8 cellular contexts compared by ENCODE assay signal in genomic region chr6:20403766-20404640, GRCh38. TPM values are rescaled to one million over a fixed set of nuclear protein-coding genes. Genes with fewer than 3 reads are reported as not detected.
DNase-seq lines count a peak whose midpoint lies in the region; ATAC-seq and TF ChIP-seq lines count a peak whose summit lies in the region.

No MANE protein-coding gene starts in this region.

- H3K27me3 ChIP-seq in CD4-positive, alpha-beta memory T cell (ENCODE audit: insufficient read depth, low read length) = no peaks in the 10 kb centered on the region
- no peaks in the 10 kb centered on the region for H3K27me3 ChIP-seq in HAP-1 (ENCODE audit: low read depth)
- H3K27me3 ChIP-seq in lung (ENCODE audit: control insufficient read depth, insufficient read depth) = no peaks in the 10 kb centered on the region

- no peak for ATAC-seq in lung (ENCODE audit: insufficient read depth, low FRiP score)

- H3K4me1 Mint-ChIP-seq in CD4-positive, alpha-beta memory T cell = peaks cover 38 to 62% (median 48%) of the 10 kb centered on the region in 4 donors

- CTCF ChIA-PET in CD4-positive, alpha-beta memory T cell (lab: Charles Lee; ENCODE audit: partially characterized antibody) = interaction anchor here (0.7 to 4.4 kb wide), 40 partner anchors 10 to 217 kb away, joined by 3 to 60 read pairs (median 5); partner anchors contain the start of genes CDKAL1 and MBOAT1

- H3K36me3 Mint-ChIP-seq in CD4-positive, alpha-beta memory T cell = peaks cover 0 to 23% of the 10 kb centered on the region in 2 donors

- TF ChIP-seq CTCF in lung (IDR thresholded peaks at IDR 0.05; ENCODE audit: control extremely low read depth, extremely low read depth) = no peak

- POLR2A ChIA-PET in CD4-positive, alpha-beta memory T cell (lab: Charles Lee; ENCODE audit: partially characterized antibody) = interaction anchor here (0.7 to 5.7 kb wide), 23 partner anchors 8 to 196 kb away, joined by 3 to 179 read pairs (median 3); partner anchors contain the start of genes CDKAL1 and MBOAT1

- H3K27me3 Mint-ChIP-seq in CD4-positive, alpha-beta memory T cell = no peaks in the 10 kb centered on the region

- peaks cover 53% of the 10 kb centered on the region for H3K4me1 ChIP-seq in CD4-positive, alpha-beta memory T cell (ENCODE audit: insufficient read depth, low read length)
- H3K4me1 ChIP-seq in HAP-1 (peaks cover 16% of the 10 kb centered on the region), lung (ENCODE audit: control insufficient read depth in 2 of 2, insufficient read depth in 2 of 2, low read length in 2 of 2) (peaks cover 0 to 2% of the 10 kb centered on the region in 2 donors)

- in situ Hi-C loops in HAP-1 (cut with MboI; ENCODE audit: low sequenced_read_pairs) = loop anchor here (5.0 kb wide), 1 partner anchor 128 kb away; the partner anchor contains the start of gene CDKAL1

- intact Hi-C loops in CD4-positive, alpha-beta memory T cell (cut with micrococcal nuclease) = loop anchor here (1.0 to 10.0 kb wide), 6 partner anchors 50 to 1191 kb away; partner anchors contain the start of genes MBOAT1 and SOX4

- peak overlapping the region; percentile 73 for H3K27ac ChIP-seq in CD4-positive, alpha-beta memory T cell (ENCODE audit: low read depth, low read length)
- H3K27ac ChIP-seq in lung (ENCODE audit: low read depth in 1 of 2, low read length in 1 of 2) = peak overlapping the region; percentile 86 to 90

- H3K36me3 ChIP-seq in CD4-positive, alpha-beta memory T cell (ENCODE audit: insufficient read depth, low read length) = no peaks in the 10 kb centered on the region
- H3K36me3 ChIP-seq in HAP-1 (replicated peaks) (peaks cover 27% of the 10 kb centered on the region), lung (ENCODE audit: control insufficient read depth in 2 of 2, insufficient read depth in 2 of 2, low read length in 2 of 2) (no peaks in the 10 kb centered on the region)

- 1 to 2% methylated on average over 38 of the region's 38 CpGs for WGBS in lung, 2 donors

- H3K9me3 ChIP-seq in CD4-positive, alpha-beta memory T cell (ENCODE audit: control insufficient read depth in 1 of 2, low read length in 2 of 2) = no peaks in the 10 kb centered on the region
- H3K9me3 ChIP-seq in HAP-1 = no peaks in the 10 kb centered on the region
- H3K9me3 ChIP-seq in lung (ENCODE audit: control insufficient read depth in 2 of 2, insufficient read depth in 1 of 2, low read length in 1 of 2) = no peaks in the 10 kb centered on the region

- H3K4me3 Mint-ChIP-seq in CD4-positive, alpha-beta memory T cell = peak overlapping the region; percentile 88 to 99 (median 95)

- H3K4me3 ChIP-seq in CD4-positive, alpha-beta memory T cell (ENCODE audit: low read length in 2 of 2) = peak overlapping the region; percentile 50 to 53
- H3K4me3 ChIP-seq in HAP-1 (peak overlapping the region; percentile 90), lung (peak overlapping the region; percentile 67)

- peaks cover 0 to 3% (median 0%) of the 10 kb centered on the region in 8 donors for H3K9me3 Mint-ChIP-seq in CD4-positive, alpha-beta memory T cell

- H3K27ac Mint-ChIP-seq in CD4-positive, alpha-beta memory T cell = peak overlapping the region; percentile 90 to 97 (median 95)

- DNase-seq in CD4-positive, alpha-beta memory T cell = peak; percentile 47 to 80 (median 55)
- DNase-seq in HAP-1 (ENCODE audit: low spot score in 2 of 2) (peak; percentile 61 to 77), NCI-H1694 (lab: John Stamatoyannopoulos, UW) (peak; percentile 37), cerebellar cortex (ENCODE audit: low spot score) (peak; percentile 36), lung (ENCODE audit: low spot score) (no peak), NCI-H2107 (lab: John Stamatoyannopoulos, UW) (no peak)
- DNase-seq in activated CD4-positive, CD25-positive, alpha-beta regulatory T cell treated with anti-CD3 and anti-CD28 coated beads, Interleukin-2, amount 50 U/mL, for 72 hours = peak; percentile 72
- peak; percentile 50 for DNase-seq in stimulated activated CD8-positive, alpha-beta memory T cell treated with anti-CD3 and anti-CD28 coated beads, Interleukin-15, amount 100 ng/mL, for 1 hour (ENCODE audit: low read depth)

RNA-seq across cellular contexts. Expression of gene E2F3, which starts 2.3 kb away (rescaled TPM):
- 10 to 100 TPM; 25.2 to 25.5 TPM for total RNA-seq in CD4-positive, alpha-beta memory T cell
- polyA plus RNA-seq in CD4-positive, alpha-beta memory T cell = 1 to 10 TPM; 1.3 to 5.3 TPM
- 1 to 10 TPM; 6.0 to 9.3 TPM for total RNA-seq in lung
- 10 to 100 TPM in 1 of 2 donors, 1 to 10 TPM in 1; 4.1 to 13.3 TPM for polyA plus RNA-seq in lung

Comparison
In these comparisons a context has a peak if more than half of its experiments do, and no peak if none do; other contexts are left out.
1. DNase-seq: peak in CD4-positive, alpha-beta memory T cell (5 of 5), HAP-1 (2 of 2), NCI-H1694 (single experiment), activated CD4-positive, CD25-positive, alpha-beta regulatory T cell treated with anti-CD3 and anti-CD28 coated beads, Interleukin-2, amount 50 U/mL, for 72 hours (single experiment), cerebellar cortex (single experiment) and stimulated activated CD8-positive, alpha-beta memory T cell treated with anti-CD3 and anti-CD28 coated beads, Interleukin-15, amount 100 ng/mL, for 1 hour (single experiment); none in lung (single experiment) and NCI-H2107 (single experiment).
2. Peak in every context shown above with its lines, with median percentiles within 50 percentile points of each other: H3K4me3 ChIP-seq.